In genomic region chr9:133355881-133356357, GRCh38 we compare ENCODE assay signal across 8 cellular contexts. TPM values are rescaled to one million over a fixed set of nuclear protein-coding genes. Genes with fewer than 3 reads are reported as not detected.
DNase-seq lines count a peak whose midpoint lies in the region; ATAC-seq, FAIRE-seq and TF ChIP-seq lines count a peak whose summit lies in the region.

No MANE protein-coding gene starts in this region.

- H3K36me3 ChIP-seq in SJCRH30 = peaks cover 31% of the 10 kb centered on the region
- peaks cover 41% of the 10 kb centered on the region for H3K36me3 ChIP-seq in osteoblast (ENCODE audit: insufficient read depth, low read length)

- H3K9me3 ChIP-seq in SJCRH30 (replicated peaks) (no peaks in the 10 kb centered on the region), osteoblast (ENCODE audit: low read depth, low read length) (no peaks in the 10 kb centered on the region)

- H3K4me3 ChIP-seq in SJCRH30 = peak overlapping the region; percentile 73
- H3K4me3 ChIP-seq in osteoblast (ENCODE audit: insufficient read depth, low read length) = peak overlapping the region; percentile 88

- TF ChIP-seq POLR2A in GM12891 (IDR thresholded peaks at IDR 0.05; ENCODE audit: low read depth, low read length) = no peak

- H3K4me1 ChIP-seq in SJCRH30 (peaks cover 16% of the 10 kb centered on the region), osteoblast (ENCODE audit: insufficient read depth, low read length) (peaks cover 31% of the 10 kb centered on the region)

- H2AFZ ChIP-seq in osteoblast (ENCODE audit: low read length) = peak overlapping the region; percentile 50

- H3K27ac ChIP-seq in SJCRH30 (peak overlapping the region; percentile 31; the same call in 1 of the 2 replicates), osteoblast (ENCODE audit: low read depth, low read length) (peak overlapping the region; percentile 57)

- no peak for TF ChIP-seq CTCF in osteoblast (IDR thresholded peaks at IDR 0.05; ENCODE audit: extremely low read depth, low read depth, low read length)

- peaks cover 34% of the 10 kb centered on the region for H4K20me1 ChIP-seq in osteoblast (ENCODE audit: insufficient read depth, low read length)

- H3K4me2 ChIP-seq in osteoblast (ENCODE audit: insufficient read depth, low read length) = peak overlapping the region; percentile 91

- ATAC-seq in HG02623 (IDR thresholded peaks at IDR 0.05; ENCODE audit: unreplicated experiment) = peak; percentile 18
- peak; percentile 21 for ATAC-seq in esophagus mucosa

- peaks cover 54% of the 10 kb centered on the region for H3K79me2 ChIP-seq in osteoblast (ENCODE audit: insufficient read depth, low read length)

- no peak for FAIRE-seq in GM12891 (lab: Jason Lieb, UNC)

- DNase-seq in GM12891 (ENCODE audit: insufficient read length, low spot score) (no peak), SJCRH30 (peak in 1 of 2 experiments; percentile 45), osteoblast (ENCODE audit: insufficient read length, low spot score, missing footprints) (peak; percentile 87), SKM-1 (lab: John Stamatoyannopoulos, UW; ENCODE audit: unreplicated experiment) (no peak), EL (no peak)
- DNase-seq in activated effector memory CD4-positive, alpha-beta T cell treated with Interleukin-2 at 50 U/mL for 16 hours = no peak

- H3K27me3 ChIP-seq in SJCRH30 (no peaks in the 10 kb centered on the region), osteoblast (ENCODE audit: insufficient read depth, low read length) (no peaks in the 10 kb centered on the region)

TF ChIP-seq in GM12891, 5 proteins besides CTCF, POLR2A, EP300 and RAD21:
- TF ChIP-seq POLR2AphosphoS5 (IDR thresholded peaks at IDR 0.05; ENCODE audit: low read depth, low read length) (0 out of 2 replicates have a peak, but pooled peaks have one; percentile 9), SPI1 (IDR thresholded peaks at IDR 0.05; ENCODE audit: low read depth, low read length) (no peak)

RNA-seq across cellular contexts. Expression of gene SURF1, which starts 0.4 kb away (rescaled TPM):
- polyA plus RNA-seq in GM12891 (2012; ENCODE audit: low read depth, missing spikeins) = 30.5 TPM
- total RNA-seq in SJCRH30 (2014; rRNA removed; shearing (Covaris generic)) = 19.0 and 19.3 TPM in 2 replicates
- total RNA-seq in esophagus mucosa (25.4 TPM), osteoblast (21.0 and 24.8 TPM in 2 replicates)

RNA-seq across cellular contexts. Expression of gene SURF2, which starts 0.4 kb away (rescaled TPM):
- 25.9 TPM for polyA plus RNA-seq in GM12891 (2012; ENCODE audit: low read depth, missing spikeins)
- total RNA-seq in SJCRH30 (2014; rRNA removed; shearing (Covaris generic)) = 34.7 and 36.2 TPM in 2 replicates
- total RNA-seq in esophagus mucosa (25.6 TPM), osteoblast (10.3 and 15.2 TPM in 2 replicates)

RNA-seq across cellular contexts. Expression of gene RPL7A, which starts 7.9 kb away (rescaled TPM):
- 4,358 TPM for polyA plus RNA-seq in GM12891 (2012; ENCODE audit: low read depth, missing spikeins)
- total RNA-seq in SJCRH30 (2014; rRNA removed; shearing (Covaris generic)) = 3,575 and 3,860 TPM in 2 replicates
- total RNA-seq in esophagus mucosa (2,377 TPM), osteoblast (1,638 and 1,763 TPM in 2 replicates)

RNA-seq across cellular contexts. Expression of gene MED22, which starts 8.0 kb away (rescaled TPM):
- polyA plus RNA-seq in GM12891 (2012; ENCODE audit: low read depth, missing spikeins) = 18.4 TPM
- 60.2 and 71.8 TPM in 2 replicates for total RNA-seq in SJCRH30 (2014; rRNA removed; shearing (Covaris generic))
- total RNA-seq in esophagus mucosa = 10.8 TPM
- 14.5 and 15.3 TPM in 2 replicates for total RNA-seq in osteoblast

RNA-seq across cellular contexts. Expression of gene SURF6, which starts 19.9 kb away (rescaled TPM):
- polyA plus RNA-seq in GM12891 (2012; ENCODE audit: low read depth, missing spikeins) = 16.1 TPM
- total RNA-seq in SJCRH30 (2014; rRNA removed; shearing (Covaris generic)) = 27.8 and 29.2 TPM in 2 replicates
- total RNA-seq in esophagus mucosa (9.9 TPM), osteoblast (5.9 and 7.6 TPM in 2 replicates)
